ENCODE assay signal across 28 cellular contexts in genomic region chr7:40019558-40019957, GRCh38.
"Had no signal": no experiment of that assay in that cellular context is flagged by ENCODE, and none has a peak within 500 bp of the region (broad histone marks: within the 10 kb centered on the region; RNA-seq: fewer than 3 reads in every experiment).

No MANE protein-coding gene starts in this region.

- H2AFZ ChIP-seq: hepatocyte had no signal

- H3K27ac ChIP-seq: coronary artery, esophagus muscularis mucosa, foreskin keratinocyte, gastroesophageal sphincter, heart left ventricle, hepatocyte, suprapubic skin, transverse colon, vagina had no signal

- ATAC-seq: foreskin keratinocyte; gastroesophageal sphincter; heart left ventricle; naive thymus-derived CD8-positive, alpha-beta T cell; sciatic nerve; stimulated activated naive CD8-positive, alpha-beta T cell treated with anti-CD3 and anti-CD28 coated beads, Interleukin-15, amount 100 ng/mL, for 72 hours had no signal

- H3K4me2 ChIP-seq: hepatocyte, smooth muscle cell had no signal

- H3K9me3 ChIP-seq: esophagus muscularis mucosa, gastroesophageal sphincter, heart left ventricle, suprapubic skin, transverse colon, vagina had no signal

- H3K4me3 ChIP-seq: coronary artery, esophagus muscularis mucosa, gastroesophageal sphincter, heart left ventricle, hepatocyte, smooth muscle cell, suprapubic skin, transverse colon, vagina had no signal

- DNase-seq: dermis blood vessel endothelial cell; effector memory CD4-positive, alpha-beta T cell; foreskin keratinocyte; heart left ventricle; islet precursor cell; kidney glomerular epithelial cell; mesendoderm; midbrain; naive thymus-derived CD8-positive, alpha-beta T cell; nephron progenitor cell; nucleus accumbens; retina; stimulated activated CD4-positive, alpha-beta T cell treated with anti-CD3 and anti-CD28 coated beads, Interleukin-12 subunit alpha, Interleukin-12 subunit beta, amount 100 ng/mL, for 4 hours; stimulated activated CD4-positive, alpha-beta T cell treated with anti-CD3 and anti-CD28 coated beads, Interleukin-1b, Interleukin-23, amount 100 ng/mL, for 48 hours; stimulated activated CD4-positive, alpha-beta T cell treated with anti-CD3 and anti-CD28 coated beads, Interleukin-4, amount 100 ng/mL, for 1 hour; stimulated activated CD8-positive, alpha-beta memory T cell treated with anti-CD3 and anti-CD28 coated beads, Interleukin-4, amount 100 ng/mL, for 48 hours; stimulated activated naive CD4-positive, alpha-beta T cell; stimulated activated naive CD8-positive, alpha-beta T cell treated with anti-CD3 and anti-CD28 coated beads, Interleukin-15, amount 100 ng/mL, for 72 hours; transverse colon had no signal

- H3K4me1 ChIP-seq: foreskin keratinocyte had no signal

- FAIRE-seq: endothelial cell of umbilical vein had no signal

- H3K27me3 ChIP-seq: esophagus muscularis mucosa, foreskin keratinocyte, gastroesophageal sphincter, heart left ventricle, hepatocyte, suprapubic skin, transverse colon, vagina had no signal
